Comparison of ENCODE assay signal across 34 cellular contexts in genomic region chr18:77974329-77974728, GRCh38.
"Had no signal": no experiment of that assay in that cellular context is flagged by ENCODE, and none has a peak within 500 bp of the region (broad histone marks: within the 10 kb centered on the region; RNA-seq: fewer than 3 reads in every experiment).

No MANE protein-coding gene starts in this region.

- H3K36me3 ChIP-seq: MG63 had no signal

- H3K4me3 ChIP-seq: MG63 had no signal

- DNase-seq: Karpas-422, Kasumi-1, MG63, MM.1S, MV-4-11, NCI-H1048, NCI-H1092, NCI-H1092 treated with DMSO at 0.1 percent for 48 hours, NCI-H1105, NCI-H1105 treated with DMSO at 0.1 percent for 48 hours, NCI-H1417, NCI-H1417 treated with DMSO at 0.1 percent for 48 hours, NCI-H1436, NCI-H1436 treated with DMSO at 0.1 percent for 48 hours, NCI-H146, NCI-H1694, NCI-H1694 treated with DMSO at 0.1 percent for 48 hours, NCI-H187, NCI-H187 treated with DMSO at 0.1 percent for 48 hours, NCI-H1930, NCI-H2029, NCI-H2029 treated with DMSO at 0.1 percent for 48 hours, NCI-H2081, NCI-H2081 treated with DMSO at 0.1 percent for 48 hours, NCI-H2107, NCI-H2171, NCI-H2171 treated with DMSO at 0.1 percent for 48 hours, NCI-H2227 treated with DMSO at 0.1 percent for 48 hours, NCI-H226, NCI-H345, NCI-H446, NCI-H446 treated with DMSO at 0.1 percent for 48 hours, NCI-H510A had no signal

- H3K9ac ChIP-seq: KMS-11 had no signal

- H3K9me3 ChIP-seq: MG63 had no signal

- H3K27ac ChIP-seq: KMS-11 had no signal

- H3K4me2 ChIP-seq: KMS-11 had no signal
